1 cellular context compared by ENCODE assay signal in the genomic region with DNA sequence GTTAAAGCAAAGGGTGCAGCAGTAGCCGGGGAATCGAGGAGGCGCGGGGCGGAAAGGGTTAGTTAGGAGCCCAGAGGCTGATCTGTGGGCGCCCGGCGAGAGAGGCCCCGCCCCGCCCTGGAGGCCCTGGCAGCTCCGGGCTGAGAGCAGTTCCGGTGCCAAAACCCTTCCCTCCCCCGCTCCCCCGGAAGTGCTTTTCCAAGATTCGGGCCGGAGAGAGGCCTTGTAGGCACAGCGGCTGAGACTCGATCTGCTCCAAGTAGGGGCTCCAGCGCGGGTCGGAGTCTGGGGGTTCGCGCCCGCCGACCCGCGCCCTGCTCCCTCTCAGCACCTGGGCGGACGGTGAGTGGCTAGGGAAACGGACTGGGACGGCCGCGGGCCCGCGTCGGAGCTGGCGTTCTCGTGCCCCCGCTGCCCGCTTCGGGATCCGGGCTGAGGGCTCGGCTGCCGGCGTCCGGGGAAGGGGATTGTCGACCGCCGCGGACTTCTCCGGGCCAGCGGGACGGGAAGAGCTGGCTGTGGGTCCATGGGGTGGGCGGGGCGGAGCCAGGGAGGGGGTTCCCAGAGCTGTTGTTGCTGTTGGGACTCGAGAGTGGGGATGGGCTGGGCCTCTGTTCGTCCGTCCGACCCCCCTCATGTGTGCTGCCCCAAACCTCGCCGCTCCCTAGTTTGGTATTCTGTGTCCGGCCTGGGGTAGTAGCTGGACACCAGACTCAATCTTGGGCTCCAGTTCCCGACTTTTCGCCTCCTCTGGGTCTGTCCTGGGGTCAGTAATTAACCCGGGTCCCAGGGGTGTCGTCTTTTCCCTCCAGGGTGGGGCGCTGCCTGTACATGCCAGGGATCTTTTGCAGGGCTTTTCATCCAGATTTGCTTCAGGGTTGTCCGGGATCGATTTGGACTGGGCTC.
TF ChIP-seq lines count a peak whose summit lies in the region.

Gene FRS2 (plus strand): TSS at position 200 of the 906 bp plus-strand sequence. CDS start 98,643 bp downstream, outside the sequence.

TF ChIP-seq in GM12878, 131 proteins besides CTCF, POLR2A, EP300 and RAD21 (continued from another document and continues in another):
- TF ChIP-seq MEF2B (IDR thresholded peaks at IDR 0.05; ENCODE audit: partially characterized antibody, poor library complexity, severe bottlenecking) (peak; percentile 42), TAF1 (IDR thresholded peaks at IDR 0.05; ENCODE audit: borderline replicate concordance, low read depth, low read length) (peak; percentile 65; the same call in 1 of the 2 replicates), E4F1 (IDR thresholded peaks at IDR 0.05; ENCODE audit: borderline replicate concordance, partially characterized antibody) (no peak), ASH2L (IDR thresholded peaks at IDR 0.05; ENCODE audit: borderline replicate concordance, low read depth) (peak; percentile 77; the same call in 1 of the 2 replicates), HDAC2 (IDR thresholded peaks at IDR 0.05) (no peak), ZSCAN29 (IDR thresholded peaks at IDR 0.05) (no peak), MYB (IDR thresholded peaks at IDR 0.05; ENCODE audit: borderline replicate concordance, low read depth, low read length) (no peak), GATAD2B (conservative IDR thresholded peaks at IDR 0.05; ENCODE audit: low read depth) (peak; percentile 92), IKZF2 (IDR thresholded peaks at IDR 0.05) (peak; percentile 93 to 94), ESRRA (IDR thresholded peaks at IDR 0.05; ENCODE audit: low read length) (0 out of 2 replicates have a peak, but pooled peaks have one; percentile 20), MTA2 (IDR thresholded peaks at IDR 0.05; ENCODE audit: low read depth) (peak; percentile 88), SP1 (IDR thresholded peaks at IDR 0.05; ENCODE audit: low read depth, low read length) (no peak), EED (IDR thresholded peaks at IDR 0.05; ENCODE audit: low read depth) (peak; percentile 68), POU2F2 (IDR thresholded peaks at IDR 0.05; ENCODE audit: borderline replicate concordance, low read depth, low read length) (no peak), RB1 (IDR thresholded peaks at IDR 0.05; ENCODE audit: borderline replicate concordance) (peak; percentile 63; the same call in 1 of the 2 replicates), TARDBP (IDR thresholded peaks at IDR 0.05; ENCODE audit: borderline replicate concordance) (peak; percentile 89), YY1 (IDR thresholded peaks at IDR 0.05; ENCODE audit: low read depth, low read length) (peak; percentile 40; the same call in 1 of the 2 replicates), BRCA1 (IDR thresholded peaks at IDR 0.05; ENCODE audit: low read depth, low read length) (no peak), NRF1 (conservative IDR thresholded peaks at IDR 0.05; ENCODE audit: low read depth, low read length) (no peak), CEBPB (IDR thresholded peaks at IDR 0.05; ENCODE audit: borderline replicate concordance in 1 of 2, low read depth in 2 of 2, low read length in 2 of 2) (no peak), EGR1 (IDR thresholded peaks at IDR 0.05; ENCODE audit: borderline replicate concordance in 1 of 2, low read depth in 2 of 2, low read length in 2 of 2) (peak in 1 of 2 experiments; percentile 61; a peak in 1 of 3 replicates), EZH2 (IDR thresholded peaks at IDR 0.05; ENCODE audit: borderline replicate concordance, control insufficient read depth, low read depth, low read length) (no peak), CBX5 (IDR thresholded peaks at IDR 0.05; ENCODE audit: low read depth) (peak; percentile 92), CHD4 (IDR thresholded peaks at IDR 0.05) (no peak), TCF12 (IDR thresholded peaks at IDR 0.05; ENCODE audit: low read depth, low read length) (0 out of 2 replicates have a peak, but pooled peaks have one; percentile 48), NFXL1 (IDR thresholded peaks at IDR 0.05; ENCODE audit: borderline replicate concordance) (no peak), ZBED1 (IDR thresholded peaks at IDR 0.05; ENCODE audit: borderline replicate concordance) (no peak), NR2C2 (IDR thresholded peaks at IDR 0.05; ENCODE audit: borderline replicate concordance, control insufficient read depth, insufficient read length, low read depth) (no peak), CHD2 (IDR thresholded peaks at IDR 0.05; ENCODE audit: borderline replicate concordance, low read depth, low read length) (peak; percentile 82), RCOR1 (conservative IDR thresholded peaks at IDR 0.05; ENCODE audit: low read depth, low read length) (no peak)
- TF ChIP-seq, protein P1, sequence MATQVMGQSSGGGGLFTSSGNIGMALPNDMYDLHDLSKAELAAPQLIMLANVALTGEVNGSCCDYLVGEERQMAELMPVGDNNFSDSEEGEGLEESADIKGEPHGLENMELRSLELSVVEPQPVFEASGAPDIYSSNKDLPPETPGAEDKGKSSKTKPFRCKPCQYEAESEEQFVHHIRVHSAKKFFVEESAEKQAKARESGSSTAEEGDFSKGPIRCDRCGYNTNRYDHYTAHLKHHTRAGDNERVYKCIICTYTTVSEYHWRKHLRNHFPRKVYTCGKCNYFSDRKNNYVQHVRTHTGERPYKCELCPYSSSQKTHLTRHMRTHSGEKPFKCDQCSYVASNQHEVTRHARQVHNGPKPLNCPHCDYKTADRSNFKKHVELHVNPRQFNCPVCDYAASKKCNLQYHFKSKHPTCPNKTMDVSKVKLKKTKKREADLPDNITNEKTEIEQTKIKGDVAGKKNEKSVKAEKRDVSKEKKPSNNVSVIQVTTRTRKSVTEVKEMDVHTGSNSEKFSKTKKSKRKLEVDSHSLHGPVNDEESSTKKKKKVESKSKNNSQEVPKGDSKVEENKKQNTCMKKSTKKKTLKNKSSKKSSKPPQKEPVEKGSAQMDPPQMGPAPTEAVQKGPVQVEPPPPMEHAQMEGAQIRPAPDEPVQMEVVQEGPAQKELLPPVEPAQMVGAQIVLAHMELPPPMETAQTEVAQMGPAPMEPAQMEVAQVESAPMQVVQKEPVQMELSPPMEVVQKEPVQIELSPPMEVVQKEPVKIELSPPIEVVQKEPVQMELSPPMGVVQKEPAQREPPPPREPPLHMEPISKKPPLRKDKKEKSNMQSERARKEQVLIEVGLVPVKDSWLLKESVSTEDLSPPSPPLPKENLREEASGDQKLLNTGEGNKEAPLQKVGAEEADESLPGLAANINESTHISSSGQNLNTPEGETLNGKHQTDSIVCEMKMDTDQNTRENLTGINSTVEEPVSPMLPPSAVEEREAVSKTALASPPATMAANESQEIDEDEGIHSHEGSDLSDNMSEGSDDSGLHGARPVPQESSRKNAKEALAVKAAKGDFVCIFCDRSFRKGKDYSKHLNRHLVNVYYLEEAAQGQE (IDR thresholded peaks at IDR 0.05; ENCODE audit: low read depth, low read length), result no peak
- TF ChIP-seq, protein P2, sequence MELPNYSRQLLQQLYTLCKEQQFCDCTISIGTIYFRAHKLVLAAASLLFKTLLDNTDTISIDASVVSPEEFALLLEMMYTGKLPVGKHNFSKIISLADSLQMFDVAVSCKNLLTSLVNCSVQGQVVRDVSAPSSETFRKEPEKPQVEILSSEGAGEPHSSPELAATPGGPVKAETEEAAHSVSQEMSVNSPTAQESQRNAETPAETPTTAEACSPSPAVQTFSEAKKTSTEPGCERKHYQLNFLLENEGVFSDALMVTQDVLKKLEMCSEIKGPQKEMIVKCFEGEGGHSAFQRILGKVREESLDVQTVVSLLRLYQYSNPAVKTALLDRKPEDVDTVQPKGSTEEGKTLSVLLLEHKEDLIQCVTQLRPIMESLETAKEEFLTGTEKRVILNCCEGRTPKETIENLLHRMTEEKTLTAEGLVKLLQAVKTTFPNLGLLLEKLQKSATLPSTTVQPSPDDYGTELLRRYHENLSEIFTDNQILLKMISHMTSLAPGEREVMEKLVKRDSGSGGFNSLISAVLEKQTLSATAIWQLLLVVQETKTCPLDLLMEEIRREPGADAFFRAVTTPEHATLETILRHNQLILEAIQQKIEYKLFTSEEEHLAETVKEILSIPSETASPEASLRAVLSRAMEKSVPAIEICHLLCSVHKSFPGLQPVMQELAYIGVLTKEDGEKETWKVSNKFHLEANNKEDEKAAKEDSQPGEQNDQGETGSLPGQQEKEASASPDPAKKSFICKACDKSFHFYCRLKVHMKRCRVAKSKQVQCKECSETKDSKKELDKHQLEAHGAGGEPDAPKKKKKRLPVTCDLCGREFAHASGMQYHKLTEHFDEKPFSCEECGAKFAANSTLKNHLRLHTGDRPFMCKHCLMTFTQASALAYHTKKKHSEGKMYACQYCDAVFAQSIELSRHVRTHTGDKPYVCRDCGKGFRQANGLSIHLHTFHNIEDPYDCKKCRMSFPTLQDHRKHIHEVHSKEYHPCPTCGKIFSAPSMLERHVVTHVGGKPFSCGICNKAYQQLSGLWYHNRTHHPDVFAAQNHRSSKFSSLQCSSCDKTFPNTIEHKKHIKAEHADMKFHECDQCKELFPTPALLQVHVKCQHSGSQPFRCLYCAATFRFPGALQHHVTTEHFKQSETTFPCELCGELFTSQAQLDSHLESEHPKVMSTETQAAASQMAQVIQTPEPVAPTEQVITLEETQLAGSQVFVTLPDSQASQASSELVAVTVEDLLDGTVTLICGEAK (IDR thresholded peaks at IDR 0.05; ENCODE audit: borderline replicate concordance), result peak; percentile 95
- TF ChIP-seq, protein P3, sequence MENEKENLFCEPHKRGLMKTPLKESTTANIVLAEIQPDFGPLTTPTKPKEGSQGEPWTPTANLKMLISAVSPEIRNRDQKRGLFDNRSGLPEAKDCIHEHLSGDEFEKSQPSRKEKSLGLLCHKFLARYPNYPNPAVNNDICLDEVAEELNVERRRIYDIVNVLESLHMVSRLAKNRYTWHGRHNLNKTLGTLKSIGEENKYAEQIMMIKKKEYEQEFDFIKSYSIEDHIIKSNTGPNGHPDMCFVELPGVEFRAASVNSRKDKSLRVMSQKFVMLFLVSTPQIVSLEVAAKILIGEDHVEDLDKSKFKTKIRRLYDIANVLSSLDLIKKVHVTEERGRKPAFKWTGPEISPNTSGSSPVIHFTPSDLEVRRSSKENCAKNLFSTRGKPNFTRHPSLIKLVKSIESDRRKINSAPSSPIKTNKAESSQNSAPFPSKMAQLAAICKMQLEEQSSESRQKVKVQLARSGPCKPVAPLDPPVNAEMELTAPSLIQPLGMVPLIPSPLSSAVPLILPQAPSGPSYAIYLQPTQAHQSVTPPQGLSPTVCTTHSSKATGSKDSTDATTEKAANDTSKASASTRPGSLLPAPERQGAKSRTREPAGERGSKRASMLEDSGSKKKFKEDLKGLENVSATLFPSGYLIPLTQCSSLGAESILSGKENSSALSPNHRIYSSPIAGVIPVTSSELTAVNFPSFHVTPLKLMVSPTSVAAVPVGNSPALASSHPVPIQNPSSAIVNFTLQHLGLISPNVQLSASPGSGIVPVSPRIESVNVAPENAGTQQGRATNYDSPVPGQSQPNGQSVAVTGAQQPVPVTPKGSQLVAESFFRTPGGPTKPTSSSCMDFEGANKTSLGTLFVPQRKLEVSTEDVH (IDR thresholded peaks at IDR 0.05; ENCODE audit: low read depth, partially characterized antibody), result peak; percentile 60
- TF ChIP-seq, protein P4, sequence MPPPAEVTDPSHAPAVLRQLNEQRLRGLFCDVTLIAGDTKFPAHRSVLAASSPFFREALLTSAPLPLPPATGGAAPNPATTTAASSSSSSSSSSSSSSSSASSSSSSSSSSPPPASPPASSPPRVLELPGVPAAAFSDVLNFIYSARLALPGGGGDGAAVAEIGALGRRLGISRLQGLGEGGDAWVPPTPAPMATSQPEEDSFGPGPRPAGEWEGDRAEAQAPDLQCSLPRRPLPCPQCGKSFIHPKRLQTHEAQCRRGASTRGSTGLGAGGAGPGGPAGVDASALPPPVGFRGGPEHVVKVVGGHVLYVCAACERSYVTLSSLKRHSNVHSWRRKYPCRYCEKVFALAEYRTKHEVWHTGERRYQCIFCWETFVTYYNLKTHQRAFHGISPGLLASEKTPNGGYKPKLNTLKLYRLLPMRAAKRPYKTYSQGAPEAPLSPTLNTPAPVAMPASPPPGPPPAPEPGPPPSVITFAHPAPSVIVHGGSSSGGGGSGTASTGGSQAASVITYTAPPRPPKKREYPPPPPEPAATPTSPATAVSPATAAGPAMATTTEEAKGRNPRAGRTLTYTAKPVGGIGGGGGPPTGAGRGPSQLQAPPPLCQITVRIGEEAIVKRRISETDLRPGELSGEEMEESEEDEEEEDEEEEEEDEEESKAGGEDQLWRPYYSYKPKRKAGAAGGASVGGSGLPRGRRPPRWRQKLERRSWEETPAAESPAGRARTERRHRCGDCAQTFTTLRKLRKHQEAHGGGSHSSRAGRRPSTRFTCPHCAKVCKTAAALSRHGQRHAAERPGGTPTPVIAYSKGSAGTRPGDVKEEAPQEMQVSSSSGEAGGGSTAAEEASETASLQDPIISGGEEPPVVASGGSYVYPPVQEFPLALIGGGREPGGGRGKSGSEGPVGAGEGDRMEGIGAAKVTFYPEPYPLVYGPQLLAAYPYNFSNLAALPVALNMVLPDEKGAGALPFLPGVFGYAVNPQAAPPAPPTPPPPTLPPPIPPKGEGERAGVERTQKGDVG (CRISPR knock-in tag; IDR thresholded peaks at IDR 0.05), result no peak
- TF ChIP-seq, protein P5, sequence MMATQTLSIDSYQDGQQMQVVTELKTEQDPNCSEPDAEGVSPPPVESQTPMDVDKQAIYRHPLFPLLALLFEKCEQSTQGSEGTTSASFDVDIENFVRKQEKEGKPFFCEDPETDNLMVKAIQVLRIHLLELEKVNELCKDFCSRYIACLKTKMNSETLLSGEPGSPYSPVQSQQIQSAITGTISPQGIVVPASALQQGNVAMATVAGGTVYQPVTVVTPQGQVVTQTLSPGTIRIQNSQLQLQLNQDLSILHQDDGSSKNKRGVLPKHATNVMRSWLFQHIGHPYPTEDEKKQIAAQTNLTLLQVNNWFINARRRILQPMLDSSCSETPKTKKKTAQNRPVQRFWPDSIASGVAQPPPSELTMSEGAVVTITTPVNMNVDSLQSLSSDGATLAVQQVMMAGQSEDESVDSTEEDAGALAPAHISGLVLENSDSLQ (IDR thresholded peaks at IDR 0.05), result 0 out of 2 replicates have a peak, but pooled peaks have one; percentile 6
